16 cellular contexts compared by ENCODE assay signal in genomic region chr11:3119141-3119821, GRCh38.
"Had no signal": no experiment of that assay in that cellular context is flagged by ENCODE, and none has a peak within 500 bp of the region (broad histone marks: within the 10 kb centered on the region; RNA-seq: fewer than 3 reads in every experiment).

No MANE protein-coding gene starts in this region.

- H3K4me1 Mint-ChIP-seq: activated T-helper 17 cell treated with anti-CD3 and anti-CD28 coated beads, Interleukin-2, amount 50 U/mL, for 72 hours; brain; endodermal cell; neural crest cell had no signal

- H3K27ac Mint-ChIP-seq: activated naive CD4-positive, alpha-beta T cell treated with anti-CD3 and anti-CD28 coated beads, Interleukin-2, amount 50 U/mL, for 72 hours; activated T-helper 17 cell treated with anti-CD3 and anti-CD28 coated beads, Interleukin-2, amount 50 U/mL, for 72 hours; brain; endodermal cell; stimulated activated naive CD8-positive, alpha-beta T cell treated with anti-CD3 and anti-CD28 coated beads, Interleukin-15, Interleukin-2, amounts not matched to agents 100 ng/mL and 50 ng/mL, for 24 hours had no signal

- H3K9me3 Mint-ChIP-seq: activated T-helper 17 cell treated with anti-CD3 and anti-CD28 coated beads, Interleukin-2, amount 50 U/mL, for 72 hours; immature natural killer cell had no signal

- H3K4me2 ChIP-seq: smooth muscle cell had no signal

- H3K9me3 ChIP-seq: ovary, thoracic aorta had no signal

- H3K27ac ChIP-seq: ovary, thoracic aorta, VCaP had no signal

- H3K27me3 Mint-ChIP-seq: activated T-helper 17 cell treated with anti-CD3 and anti-CD28 coated beads, Interleukin-2, amount 50 U/mL, for 72 hours; brain; stimulated activated naive CD8-positive, alpha-beta T cell treated with anti-CD3 and anti-CD28 coated beads, Interleukin-15, Interleukin-2, amounts not matched to agents 100 ng/mL and 50 ng/mL, for 24 hours had no signal

- DNase-seq: activated CD4-positive, alpha-beta T cell treated with anti-CD3 and anti-CD28 coated beads for 48 hours; amniotic stem cell; dermis blood vessel endothelial cell; immature natural killer cell; mesendoderm; T-helper 9 cell had no signal

- H3K27me3 ChIP-seq: ovary had no signal

- H3K4me3 ChIP-seq: ovary, smooth muscle cell, thoracic aorta had no signal

- ATAC-seq: activated naive CD4-positive, alpha-beta T cell treated with anti-CD3 and anti-CD28 coated beads, Interleukin-2, amount 50 U/mL, for 72 hours; activated T-helper 17 cell treated with anti-CD3 and anti-CD28 coated beads, Interleukin-2, amount 50 U/mL, for 72 hours had no signal

- H3K36me3 ChIP-seq: ovary had no signal

- H3K4me3 Mint-ChIP-seq: activated T-helper 17 cell treated with anti-CD3 and anti-CD28 coated beads, Interleukin-2, amount 50 U/mL, for 72 hours; brain; endodermal cell; immature natural killer cell; neural crest cell; stimulated activated naive CD8-positive, alpha-beta T cell treated with anti-CD3 and anti-CD28 coated beads, Interleukin-15, Interleukin-2, amounts not matched to agents 100 ng/mL and 50 ng/mL, for 24 hours had no signal
